35 cellular contexts compared by ENCODE assay signal in genomic region chr3:158821847-158822246, GRCh38.
"Had no signal": no experiment of that assay in that cellular context is flagged by ENCODE, and none has a peak within 500 bp of the region (broad histone marks: within the 10 kb centered on the region; RNA-seq: fewer than 3 reads in every experiment).

No MANE protein-coding gene starts in this region.

- H3K9me3 Mint-ChIP-seq: activated CD4-positive, alpha-beta T cell treated with anti-CD3 and anti-CD28 coated beads, Interleukin-2, amount 10 ng/mL, durations not matched to agents 7 days and 5 days; activated naive CD4-positive, alpha-beta T cell treated with anti-CD3 and anti-CD28 coated beads, Interleukin-2, amount 10 ng/mL, durations not matched to agents 7 days and 5 days; activated naive CD4-positive, alpha-beta T cell treated with anti-CD3 and anti-CD28 coated beads, Interleukin-2, amount 50 U/mL, for 72 hours; activated naive CD8-positive, alpha-beta T cell treated with anti-CD3 and anti-CD28 coated beads, Interleukin-2, amount 10 ng/mL, durations not matched to agents 7 days and 5 days; activated naive CD8-positive, alpha-beta T cell treated with anti-CD3 and anti-CD28 coated beads, Interleukin-2, amount 50 U/mL, for 24 hours; activated T-cell treated with anti-CD3 and anti-CD28 coated beads, Interleukin-2, amount 50 U/mL, for 24 hours; activated T-helper 2 cell treated with anti-CD3 and anti-CD28 coated beads, Interferon-gamma antibody, Interleukin-2, Interleukin-4, amounts not matched to agents 10 μg/mL and 5 μg/mL and 100 μg/mL, durations not matched to agents 14 hours and 24 hours and 36 hours; brain; central memory CD8-positive, alpha-beta T cell; T-helper 1 cell treated with Interleukin-12 subunit alpha and Interleukin-12 subunit beta and Interleukin-4 antibody, amounts not matched to agents 30 μg/mL and 1 μg/mL, for 36 hours; T-helper 2 cell treated with Interferon-gamma antibody and Interleukin-4, amounts not matched to agents 5 μg/mL and 100 μg/mL, for 36 hours had no signal

- ATAC-seq: activated CD4-positive, alpha-beta T cell treated with anti-CD3 and anti-CD28 coated beads for 36 hours; activated CD4-positive, CD25-positive, alpha-beta regulatory T cell treated with anti-CD3 and anti-CD28 coated beads, Interleukin-2, amount 50 U/mL, for 24 hours; activated CD8-positive, alpha-beta memory T cell treated with anti-CD3 and anti-CD28 coated beads, Interleukin-2, amount 10 ng/mL, durations not matched to agents 7 days and 5 days; activated CD8-positive, alpha-beta T cell treated with anti-CD3 and anti-CD28 coated beads, Interleukin-2, amount 10 ng/mL, durations not matched to agents 7 days and 5 days; activated naive CD4-positive, alpha-beta T cell treated with anti-CD3 and anti-CD28 coated beads, Interleukin-2, amount 50 U/mL, for 72 hours; activated naive CD8-positive, alpha-beta T cell treated with anti-CD3 and anti-CD28 coated beads, Interleukin-2, amount 50 U/mL, for 24 hours had no signal

- H3K4me1 Mint-ChIP-seq: activated CD4-positive, alpha-beta memory T cell treated with anti-CD3 and anti-CD28 coated beads, Interleukin-2, amount 10 ng/mL, durations not matched to agents 7 days and 5 days; activated CD4-positive, alpha-beta T cell treated with anti-CD3 and anti-CD28 coated beads for 36 hours; activated CD4-positive, alpha-beta T cell treated with anti-CD3 and anti-CD28 coated beads, Interleukin-2, amount 10 ng/mL, durations not matched to agents 7 days and 5 days; activated CD8-positive, alpha-beta memory T cell treated with anti-CD3 and anti-CD28 coated beads, Interleukin-2, amount 10 ng/mL, durations not matched to agents 7 days and 5 days; activated naive CD4-positive, alpha-beta T cell treated with anti-CD3 and anti-CD28 coated beads, Interleukin-2, amount 10 ng/mL, durations not matched to agents 7 days and 5 days; activated naive CD8-positive, alpha-beta T cell treated with anti-CD3 and anti-CD28 coated beads, Interleukin-2, amount 10 ng/mL, durations not matched to agents 7 days and 5 days; activated naive CD8-positive, alpha-beta T cell treated with anti-CD3 and anti-CD28 coated beads, Interleukin-2, amount 50 U/mL, for 24 hours; brain; central memory CD8-positive, alpha-beta T cell had no signal

- DNase-seq: activated CD4-positive, alpha-beta memory T cell treated with anti-CD3 and anti-CD28 coated beads, Interleukin-2, amount 10 ng/mL, durations not matched to agents 7 days and 5 days; activated CD4-positive, alpha-beta T cell treated with anti-CD3 and anti-CD28 coated beads for 1 hour; activated CD4-positive, alpha-beta T cell treated with anti-CD3 and anti-CD28 coated beads for 36 hours; activated CD4-positive, alpha-beta T cell treated with anti-CD3 and anti-CD28 coated beads for 48 hours; activated CD4-positive, alpha-beta T cell treated with anti-CD3 and anti-CD28 coated beads, Interleukin-2, amount 10 ng/mL, durations not matched to agents 7 days and 5 days; activated CD4-positive, alpha-beta T cell treated with anti-CD3 and anti-CD28 coated beads, Interleukin-2, amount 50 U/mL, for 48 hours; activated CD4-positive, CD25-positive, alpha-beta regulatory T cell; activated CD8-positive, alpha-beta memory T cell treated with anti-CD3 and anti-CD28 coated beads for 24 hours; activated CD8-positive, alpha-beta memory T cell treated with anti-CD3 and anti-CD28 coated beads, Interleukin-2, amount 10 ng/mL, durations not matched to agents 7 days and 5 days; activated CD8-positive, alpha-beta memory T cell treated with anti-CD3 and anti-CD28 coated beads, Interleukin-2, amount 50 U/mL, for 48 hours; activated CD8-positive, alpha-beta T cell treated with anti-CD3 and anti-CD28 coated beads, Interleukin-2, amount 10 ng/mL, durations not matched to agents 7 days and 5 days; activated effector memory CD4-positive, alpha-beta T cell treated with Interleukin-2 at 50 U/mL for 16 hours; activated gamma-delta T cell; activated naive CD4-positive, alpha-beta T cell treated with anti-CD3 and anti-CD28 coated beads, Interleukin-2, amount 10 ng/mL, durations not matched to agents 7 days and 5 days; activated naive CD4-positive, alpha-beta T cell treated with Interleukin-2 at 50 U/mL for 16 hours; activated naive CD8-positive, alpha-beta T cell treated with anti-CD3 and anti-CD28 coated beads, Interleukin-2, amount 10 ng/mL, durations not matched to agents 7 days and 5 days; activated naive CD8-positive, alpha-beta T cell treated with anti-CD3 and anti-CD28 coated beads, Interleukin-2, amount 50 U/mL, for 24 hours; activated T-cell treated with anti-CD3 and anti-CD28 coated beads, Interleukin-2, amount 50 U/mL, for 24 hours; activated T-cell treated with anti-CD3 and anti-CD28 coated beads, Interleukin-2, amount 50 U/mL, for 48 hours; amygdala; anterior cingulate cortex; caudate nucleus; cerebellar nuclear complex; T-helper 2 cell; T-helper 9 cell had no signal

- H3K9me3 ChIP-seq: ascending aorta had no signal

- H3K27me3 Mint-ChIP-seq: activated CD4-positive, alpha-beta memory T cell treated with anti-CD3 and anti-CD28 coated beads, Interleukin-2, amount 10 ng/mL, durations not matched to agents 7 days and 5 days; activated CD4-positive, alpha-beta T cell treated with anti-CD3 and anti-CD28 coated beads for 36 hours; activated CD4-positive, alpha-beta T cell treated with anti-CD3 and anti-CD28 coated beads, Interleukin-2, amount 10 ng/mL, durations not matched to agents 7 days and 5 days; activated CD8-positive, alpha-beta memory T cell treated with anti-CD3 and anti-CD28 coated beads, Interleukin-2, amount 10 ng/mL, durations not matched to agents 7 days and 5 days; activated naive CD4-positive, alpha-beta T cell treated with anti-CD3 and anti-CD28 coated beads, Interleukin-2, amount 10 ng/mL, durations not matched to agents 7 days and 5 days; activated naive CD8-positive, alpha-beta T cell treated with anti-CD3 and anti-CD28 coated beads, Interleukin-2, amount 10 ng/mL, durations not matched to agents 7 days and 5 days; activated naive CD8-positive, alpha-beta T cell treated with anti-CD3 and anti-CD28 coated beads, Interleukin-2, amount 50 U/mL, for 24 hours; activated T-cell treated with anti-CD3 and anti-CD28 coated beads, Interleukin-2, amount 50 U/mL, for 24 hours; brain; central memory CD8-positive, alpha-beta T cell had no signal

- H3K27me3 ChIP-seq: ascending aorta, cardiac muscle cell had no signal

- H3K27ac Mint-ChIP-seq: activated CD4-positive, alpha-beta memory T cell treated with anti-CD3 and anti-CD28 coated beads, Interleukin-2, amount 10 ng/mL, durations not matched to agents 7 days and 5 days; activated CD4-positive, alpha-beta T cell treated with anti-CD3 and anti-CD28 coated beads for 36 hours; activated CD4-positive, alpha-beta T cell treated with anti-CD3 and anti-CD28 coated beads, Interleukin-2, amount 10 ng/mL, durations not matched to agents 7 days and 5 days; activated CD8-positive, alpha-beta memory T cell treated with anti-CD3 and anti-CD28 coated beads, Interleukin-2, amount 10 ng/mL, durations not matched to agents 7 days and 5 days; activated CD8-positive, alpha-beta T cell treated with anti-CD3 and anti-CD28 coated beads, Interleukin-2, amount 10 ng/mL, durations not matched to agents 7 days and 5 days; activated naive CD4-positive, alpha-beta T cell treated with anti-CD3 and anti-CD28 coated beads, Interleukin-2, amount 10 ng/mL, durations not matched to agents 7 days and 5 days; activated naive CD4-positive, alpha-beta T cell treated with anti-CD3 and anti-CD28 coated beads, Interleukin-2, amount 50 U/mL, for 72 hours; activated naive CD8-positive, alpha-beta T cell treated with anti-CD3 and anti-CD28 coated beads, Interleukin-2, amount 10 ng/mL, durations not matched to agents 7 days and 5 days; activated naive CD8-positive, alpha-beta T cell treated with anti-CD3 and anti-CD28 coated beads, Interleukin-2, amount 50 U/mL, for 24 hours; activated T-cell treated with anti-CD3 and anti-CD28 coated beads, Interleukin-2, amount 50 U/mL, for 24 hours; activated T-helper 2 cell treated with anti-CD3 and anti-CD28 coated beads, Interferon-gamma antibody, Interleukin-2, Interleukin-4, amounts not matched to agents 10 μg/mL and 5 μg/mL and 100 μg/mL, durations not matched to agents 14 hours and 24 hours and 36 hours; brain; T-helper 1 cell treated with Interleukin-12 subunit alpha and Interleukin-12 subunit beta and Interleukin-4 antibody, amounts not matched to agents 30 μg/mL and 1 μg/mL, for 36 hours; T-helper 2 cell treated with Interferon-gamma antibody and Interleukin-4, amounts not matched to agents 5 μg/mL and 100 μg/mL, for 36 hours had no signal

- H3K4me3 ChIP-seq: ascending aorta, cardiac muscle cell had no signal

- H3K4me1 ChIP-seq: ascending aorta had no signal

- H3K4me3 Mint-ChIP-seq: activated CD4-positive, alpha-beta memory T cell treated with anti-CD3 and anti-CD28 coated beads, Interleukin-2, amount 10 ng/mL, durations not matched to agents 7 days and 5 days; activated CD4-positive, alpha-beta T cell treated with anti-CD3 and anti-CD28 coated beads for 36 hours; activated CD4-positive, alpha-beta T cell treated with anti-CD3 and anti-CD28 coated beads, Interleukin-2, amount 10 ng/mL, durations not matched to agents 7 days and 5 days; activated CD8-positive, alpha-beta memory T cell treated with anti-CD3 and anti-CD28 coated beads, Interleukin-2, amount 10 ng/mL, durations not matched to agents 7 days and 5 days; activated CD8-positive, alpha-beta T cell treated with anti-CD3 and anti-CD28 coated beads, Interleukin-2, amount 10 ng/mL, durations not matched to agents 7 days and 5 days; activated naive CD4-positive, alpha-beta T cell treated with anti-CD3 and anti-CD28 coated beads, Interleukin-2, amount 10 ng/mL, durations not matched to agents 7 days and 5 days; activated naive CD8-positive, alpha-beta T cell treated with anti-CD3 and anti-CD28 coated beads, Interleukin-2, amount 10 ng/mL, durations not matched to agents 7 days and 5 days; activated naive CD8-positive, alpha-beta T cell treated with anti-CD3 and anti-CD28 coated beads, Interleukin-2, amount 50 U/mL, for 24 hours; activated T-cell treated with anti-CD3 and anti-CD28 coated beads, Interleukin-2, amount 50 U/mL, for 24 hours; brain; central memory CD8-positive, alpha-beta T cell; T-helper 1 cell treated with Interleukin-12 subunit alpha and Interleukin-12 subunit beta and Interleukin-4 antibody, amounts not matched to agents 30 μg/mL and 1 μg/mL, for 36 hours; T-helper 2 cell treated with Interferon-gamma antibody and Interleukin-4, amounts not matched to agents 5 μg/mL and 100 μg/mL, for 36 hours had no signal

- H3K27ac ChIP-seq: ascending aorta, cardiac muscle cell, VCaP had no signal
